Comparison of ENCODE assay signal across 17 cellular contexts in genomic region chr14:105150026-105150367, GRCh38. TPM values are rescaled to one million over a fixed set of nuclear protein-coding genes. Genes with fewer than 3 reads are reported as not detected.
DNase-seq lines count a peak whose midpoint lies in the region; ATAC-seq and TF ChIP-seq lines count a peak whose summit lies in the region.
"Had no signal": no experiment of that assay in that cellular context is flagged by ENCODE, and none has a peak within 500 bp of the region (broad histone marks: within the 10 kb centered on the region; RNA-seq: fewer than 3 reads in every experiment).

No MANE protein-coding gene starts in this region.

- no peak overlapping the region for H3K9ac ChIP-seq in neuronal stem cell (ENCODE audit: low read depth, low read length, poor library complexity)

- no peak overlapping the region for H3K27ac Mint-ChIP-seq in activated naive CD4-positive, alpha-beta T cell treated with anti-CD3 and anti-CD28 coated beads, Interleukin-2, amount 10 ng/mL, durations not matched to agents 7 days and 5 days
- no peak overlapping the region for H3K27ac Mint-ChIP-seq in activated naive CD4-positive, alpha-beta T cell treated with anti-CD3 and anti-CD28 coated beads for 36 hours
- H3K27ac Mint-ChIP-seq in activated T-helper 1 cell treated with anti-CD3 and anti-CD28 coated beads, Interleukin-12 subunit alpha, Interleukin-12 subunit beta, Interleukin-2, Interleukin-4 antibody, amounts not matched to agents 30 ng/mL and 10 ng/mL and 1 ng/mL, durations not matched to agents 14 hours and 24 hours and 36 hours: no peak overlapping the region
- H3K27ac Mint-ChIP-seq: B cell; CD4-positive, alpha-beta memory T cell had no signal

- H3K9me3 Mint-ChIP-seq in activated naive CD4-positive, alpha-beta T cell treated with anti-CD3 and anti-CD28 coated beads, Interleukin-2, amount 10 ng/mL, durations not matched to agents 7 days and 5 days: no peaks in the 10 kb centered on the region
- H3K9me3 Mint-ChIP-seq in activated naive CD4-positive, alpha-beta T cell treated with anti-CD3 and anti-CD28 coated beads for 36 hours: no peaks in the 10 kb centered on the region
- H3K9me3 Mint-ChIP-seq in activated T-helper 1 cell treated with anti-CD3 and anti-CD28 coated beads, Interleukin-12 subunit alpha, Interleukin-12 subunit beta, Interleukin-2, Interleukin-4 antibody, amounts not matched to agents 30 ng/mL and 10 ng/mL and 1 ng/mL, durations not matched to agents 14 hours and 24 hours and 36 hours: no peaks in the 10 kb centered on the region
- H3K9me3 Mint-ChIP-seq: CD4-positive, alpha-beta memory T cell had no signal

- no peak overlapping the region for H3K4me3 ChIP-seq in RWPE2 (ENCODE audit: severe bottlenecking)
- H3K4me3 ChIP-seq in neuronal stem cell (ENCODE audit: low read length in 2 of 2): no peak overlapping the region

- no peak overlapping the region for H3K27ac ChIP-seq in RWPE2 (ENCODE audit: poor library complexity, severe bottlenecking)
- no peak overlapping the region for H3K27ac ChIP-seq in neuronal stem cell (replicated peaks; ENCODE audit: low read length)
- H3K27ac ChIP-seq: 22Rv1 had no signal

- WGBS in neuronal stem cell (ENCODE audit: extremely low coverage in 2 of 2, insufficient read length in 2 of 2, insufficient replicate concordance in 1 of 2), 2 donors: no CpG with 5 or more reads among the region's 4 CpGs

- H3K4me1 ChIP-seq in RWPE2 (ENCODE audit: insufficient read depth, poor library complexity, severe bottlenecking) (no peaks in the 10 kb centered on the region), neuronal stem cell (ENCODE audit: control insufficient read depth in 2 of 2, insufficient read depth in 1 of 2, low read depth in 1 of 2, low read length in 2 of 2) (no peaks in the 10 kb centered on the region)

- H3K9me3 ChIP-seq in RWPE2 (ENCODE audit: severe bottlenecking): no peaks in the 10 kb centered on the region
- H3K9me3 ChIP-seq in neuronal stem cell (replicated peaks in 1 of 2; ENCODE audit: control insufficient read depth in 2 of 2, insufficient read depth in 1 of 2, low read depth in 1 of 2, low read length in 2 of 2): no peaks in the 10 kb centered on the region

- no peaks in the 10 kb centered on the region for H3K27me3 Mint-ChIP-seq in activated naive CD4-positive, alpha-beta T cell treated with anti-CD3 and anti-CD28 coated beads, Interleukin-2, amount 10 ng/mL, durations not matched to agents 7 days and 5 days
- no peaks in the 10 kb centered on the region for H3K27me3 Mint-ChIP-seq in activated naive CD4-positive, alpha-beta T cell treated with anti-CD3 and anti-CD28 coated beads for 36 hours (ENCODE audit: low read depth)
- no peaks in the 10 kb centered on the region for H3K27me3 Mint-ChIP-seq in activated T-helper 1 cell treated with anti-CD3 and anti-CD28 coated beads, Interleukin-12 subunit alpha, Interleukin-12 subunit beta, Interleukin-2, Interleukin-4 antibody, amounts not matched to agents 30 ng/mL and 10 ng/mL and 1 ng/mL, durations not matched to agents 14 hours and 24 hours and 36 hours (ENCODE audit: insufficient read depth)
- H3K27me3 Mint-ChIP-seq: B cell; CD4-positive, alpha-beta memory T cell had no signal

- no peaks in the 10 kb centered on the region for H3K4me1 Mint-ChIP-seq in activated naive CD4-positive, alpha-beta T cell treated with anti-CD3 and anti-CD28 coated beads, Interleukin-2, amount 10 ng/mL, durations not matched to agents 7 days and 5 days
- H3K4me1 Mint-ChIP-seq in activated naive CD4-positive, alpha-beta T cell treated with anti-CD3 and anti-CD28 coated beads for 36 hours (ENCODE audit: low read depth): no peaks in the 10 kb centered on the region
- H3K4me1 Mint-ChIP-seq in activated T-helper 1 cell treated with anti-CD3 and anti-CD28 coated beads, Interleukin-12 subunit alpha, Interleukin-12 subunit beta, Interleukin-2, Interleukin-4 antibody, amounts not matched to agents 30 ng/mL and 10 ng/mL and 1 ng/mL, durations not matched to agents 14 hours and 24 hours and 36 hours (ENCODE audit: low read depth): no peaks in the 10 kb centered on the region
- H3K4me1 Mint-ChIP-seq: B cell; CD4-positive, alpha-beta memory T cell had no signal

- H4K91ac ChIP-seq in neuronal stem cell (ENCODE audit: low read depth, low read length, poor library complexity): no peak overlapping the region

- no peak overlapping the region for H3K14ac ChIP-seq in neuronal stem cell (ENCODE audit: low read length)

- no peaks in the 10 kb centered on the region for H3K36me3 Mint-ChIP-seq in activated naive CD4-positive, alpha-beta T cell treated with anti-CD3 and anti-CD28 coated beads, Interleukin-2, amount 10 ng/mL, durations not matched to agents 7 days and 5 days
- no peaks in the 10 kb centered on the region for H3K36me3 Mint-ChIP-seq in activated naive CD4-positive, alpha-beta T cell treated with anti-CD3 and anti-CD28 coated beads for 36 hours (ENCODE audit: low read depth)
- H3K36me3 Mint-ChIP-seq in activated T-helper 1 cell treated with anti-CD3 and anti-CD28 coated beads, Interleukin-12 subunit alpha, Interleukin-12 subunit beta, Interleukin-2, Interleukin-4 antibody, amounts not matched to agents 30 ng/mL and 10 ng/mL and 1 ng/mL, durations not matched to agents 14 hours and 24 hours and 36 hours (ENCODE audit: low read depth): no peaks in the 10 kb centered on the region
- H3K36me3 Mint-ChIP-seq: CD4-positive, alpha-beta memory T cell had no signal

- DNase-seq in activated naive CD4-positive, alpha-beta T cell treated with anti-CD3 and anti-CD28 coated beads, Interleukin-2, amount 10 ng/mL, durations not matched to agents 7 days and 5 days: peak; percentile 14
- no peak for DNase-seq in activated naive CD4-positive, alpha-beta T cell treated with anti-CD3 and anti-CD28 coated beads for 36 hours
- peak; percentile 70 for DNase-seq in RWPE2 (ENCODE audit: low spot score)
- DNase-seq in neuronal stem cell (ENCODE audit: low spot score): no peak
- no peak for DNase-seq in activated T-helper 1 cell treated with anti-CD3 and anti-CD28 coated beads, Interleukin-12 subunit alpha, Interleukin-12 subunit beta, Interleukin-2, Interleukin-4 antibody, amounts not matched to agents 30 ng/mL and 10 ng/mL and 1 ng/mL, durations not matched to agents 14 hours and 24 hours and 36 hours (ENCODE audit: low spot score)
- DNase-seq: C1 segment of cervical spinal cord, Calu3, COR-L47, DMS53, DMS79 treated with DMSO at 0.1 percent for 48 hours, GF-D8, GOT3, HCEC 1CT had no signal

- H2BK12ac ChIP-seq in neuronal stem cell (ENCODE audit: low read length): no peak overlapping the region

- no peak overlapping the region for H3K4ac ChIP-seq in neuronal stem cell (ENCODE audit: low read length)

- no peak for TF ChIP-seq CTCF in RWPE2 (IDR thresholded peaks at IDR 0.05; ENCODE audit: poor library complexity, severe bottlenecking)

- intact Hi-C loops in activated naive CD4-positive, alpha-beta T cell treated with anti-CD3 and anti-CD28 coated beads for 36 hours (cut with micrococcal nuclease): no loop called here
- intact Hi-C loops in activated T-helper 1 cell treated with anti-CD3 and anti-CD28 coated beads, Interleukin-12 subunit alpha, Interleukin-12 subunit beta, Interleukin-2, Interleukin-4 antibody, amounts not matched to agents 30 ng/mL and 10 ng/mL and 1 ng/mL, durations not matched to agents 14 hours and 24 hours and 36 hours (cut with micrococcal nuclease): no loop called here

- peaks cover 4% of the 10 kb centered on the region for H3K79me1 ChIP-seq in neuronal stem cell (ENCODE audit: low read depth, low read length)

- H3K23ac ChIP-seq in neuronal stem cell (ENCODE audit: low read depth, low read length, poor library complexity): peak overlapping the region; percentile 43

- no peaks in the 10 kb centered on the region for H3K27me3 ChIP-seq in RWPE2 (ENCODE audit: insufficient read depth, poor library complexity, severe bottlenecking)
- no peaks in the 10 kb centered on the region for H3K27me3 ChIP-seq in neuronal stem cell (ENCODE audit: control insufficient read depth in 3 of 3, insufficient read depth in 3 of 3, low read depth in 1 of 3, low read length in 3 of 3)

- no peak overlapping the region for H2AK5ac ChIP-seq in neuronal stem cell (ENCODE audit: low read depth, low read length)

- ATAC-seq in RWPE2 (ENCODE audit: low read depth) (no peak), HG02973 (IDR thresholded peaks at IDR 0.05; ENCODE audit: unreplicated experiment) (no peak)

- no peak overlapping the region for H2BK120ac ChIP-seq in neuronal stem cell (ENCODE audit: low read depth, low read length)

- no peak overlapping the region for H3K4me2 ChIP-seq in neuronal stem cell (ENCODE audit: insufficient read depth, low read length, poor library complexity, severe bottlenecking)

- no peak overlapping the region for H3K4me3 Mint-ChIP-seq in activated naive CD4-positive, alpha-beta T cell treated with anti-CD3 and anti-CD28 coated beads, Interleukin-2, amount 10 ng/mL, durations not matched to agents 7 days and 5 days
- H3K4me3 Mint-ChIP-seq in activated naive CD4-positive, alpha-beta T cell treated with anti-CD3 and anti-CD28 coated beads for 36 hours: no peak overlapping the region
- no peak overlapping the region for H3K4me3 Mint-ChIP-seq in activated T-helper 1 cell treated with anti-CD3 and anti-CD28 coated beads, Interleukin-12 subunit alpha, Interleukin-12 subunit beta, Interleukin-2, Interleukin-4 antibody, amounts not matched to agents 30 ng/mL and 10 ng/mL and 1 ng/mL, durations not matched to agents 14 hours and 24 hours and 36 hours
- H3K4me3 Mint-ChIP-seq: B cell; CD4-positive, alpha-beta memory T cell had no signal

- no peak overlapping the region for H3K18ac ChIP-seq in neuronal stem cell (ENCODE audit: low read length)

- H2AFZ ChIP-seq in neuronal stem cell (ENCODE audit: low read length): no peak overlapping the region

- no peak overlapping the region for H2BK15ac ChIP-seq in neuronal stem cell (ENCODE audit: low read length)

- H4K8ac ChIP-seq in neuronal stem cell (ENCODE audit: low read depth, low read length): peak overlapping the region; percentile 23

- CTCF ChIA-PET in activated naive CD4-positive, alpha-beta T cell treated with anti-CD3 and anti-CD28 coated beads, Interleukin-2, amount 10 ng/mL, durations not matched to agents 7 days and 5 days (lab: Charles Lee): no interaction called here
- CTCF ChIA-PET in activated naive CD4-positive, alpha-beta T cell treated with anti-CD3 and anti-CD28 coated beads for 36 hours (lab: Charles Lee): no interaction called here

- H3K36me3 ChIP-seq in RWPE2 (ENCODE audit: low read depth) (peaks cover 26% of the 10 kb centered on the region), neuronal stem cell (replicated peaks in 1 of 2; ENCODE audit: control insufficient read depth in 2 of 2, insufficient read depth in 2 of 2, low read length in 2 of 2) (no peaks in the 10 kb centered on the region)

- H2BK5ac ChIP-seq in neuronal stem cell (ENCODE audit: low read length): peak overlapping the region; percentile 75

RNA-seq across cellular contexts. Expression of gene JAG2, which starts 18.6 kb away (rescaled TPM):
- 1 to 10 TPM; 2.9 to 3.6 TPM for total RNA-seq in activated naive CD4-positive, alpha-beta T cell treated with anti-CD3 and anti-CD28 coated beads for 36 hours
- polyA plus RNA-seq in neuronal stem cell (2013, experiment 1 of 2): 5.2 TPM
- polyA plus RNA-seq in neuronal stem cell (2013, experiment 2 of 2): 4.9 TPM
- total RNA-seq in activated T-helper 1 cell treated with anti-CD3 and anti-CD28 coated beads, Interleukin-12 subunit alpha, Interleukin-12 subunit beta, Interleukin-2, Interleukin-4 antibody, amounts not matched to agents 30 ng/mL and 10 ng/mL and 1 ng/mL, durations not matched to agents 14 hours and 24 hours and 36 hours: 6.5 and 7.4 TPM in 2 replicates
- polyA plus RNA-seq: CD4-positive, alpha-beta memory T cell had no signal

RNA-seq across cellular contexts. Expression of gene NUDT14, which starts 31.1 kb away (rescaled TPM):
- total RNA-seq in activated naive CD4-positive, alpha-beta T cell treated with anti-CD3 and anti-CD28 coated beads for 36 hours: 10 to 100 TPM; 12.0 to 15.8 TPM
- 21.6 TPM for polyA plus RNA-seq in neuronal stem cell (2013, experiment 1 of 2)
- 21.9 TPM for polyA plus RNA-seq in neuronal stem cell (2013, experiment 2 of 2)
- total RNA-seq in activated T-helper 1 cell treated with anti-CD3 and anti-CD28 coated beads, Interleukin-12 subunit alpha, Interleukin-12 subunit beta, Interleukin-2, Interleukin-4 antibody, amounts not matched to agents 30 ng/mL and 10 ng/mL and 1 ng/mL, durations not matched to agents 14 hours and 24 hours and 36 hours: 8.5 and 10.9 TPM in 2 replicates

Comparison
In these comparisons a context has a peak if more than half of its experiments do, and no peak if none do; other contexts are left out.
1. DNase-seq: peak in activated naive CD4-positive, alpha-beta T cell treated with anti-CD3 and anti-CD28 coated beads, Interleukin-2, amount 10 ng/mL, durations not matched to agents 7 days and 5 days (single experiment) and RWPE2 (single experiment); none in activated naive CD4-positive, alpha-beta T cell treated with anti-CD3 and anti-CD28 coated beads for 36 hours (single experiment), neuronal stem cell (single experiment) and activated T-helper 1 cell treated with anti-CD3 and anti-CD28 coated beads, Interleukin-12 subunit alpha, Interleukin-12 subunit beta, Interleukin-2, Interleukin-4 antibody, amounts not matched to agents 30 ng/mL and 10 ng/mL and 1 ng/mL, durations not matched to agents 14 hours and 24 hours and 36 hours (single experiment).